15 cellular contexts compared by ENCODE assay signal in genomic region chr16:78607022-78607421, GRCh38.
DNase-seq lines count a peak whose midpoint lies in the region; ATAC-seq, FAIRE-seq and TF ChIP-seq lines count a peak whose summit lies in the region.
"Had no signal": no experiment of that assay in that cellular context is flagged by ENCODE, and none has a peak within 500 bp of the region (broad histone marks: within the 10 kb centered on the region; RNA-seq: fewer than 3 reads in every experiment).

No MANE protein-coding gene starts in this region.

- peaks cover 60% of the 10 kb centered on the region for H3K4me1 Mint-ChIP-seq in GM23338
- peaks cover 68% of the 10 kb centered on the region for H3K4me1 Mint-ChIP-seq in neural crest cell

- CTCF ChIA-PET in H1 (lab: Charles Lee; ENCODE audit: partially characterized antibody): no interaction called here

- FAIRE-seq in H1 (lab: Jason Lieb, UNC): no peak
- FAIRE-seq: GM12892, H54 had no signal

- no peak overlapping the region for H2BK12ac ChIP-seq in H1 (ENCODE audit: low read depth, low read length)

- H3K4me1 ChIP-seq in GM23338 (ENCODE audit: insufficient read depth) (peaks cover 50% of the 10 kb centered on the region), H1 (replicated peaks in 1 of 4; ENCODE audit: control insufficient read depth in 3 of 4, insufficient read depth in 4 of 4, low read length in 3 of 4) (peaks cover 6 to 18% (median 12%) of the 10 kb centered on the region in 4 experiments; a peak in 5 of 7 replicates), stomach smooth muscle (ENCODE audit: control insufficient read depth, insufficient read depth, low read length) (peaks cover 10% of the 10 kb centered on the region)

- no peak overlapping the region for H3K23ac ChIP-seq in H1 (ENCODE audit: insufficient read length)

- intact Hi-C loops in Right ventricle myocardium superior (cut with DNase I): no loop called here

- POLR2A ChIA-PET in H1 (lab: Charles Lee; ENCODE audit: partially characterized antibody): no interaction called here

- no peak for TF ChIP-seq POLR2A in H1 (IDR thresholded peaks at IDR 0.05; ENCODE audit: control extremely low read depth in 1 of 2, low read depth in 2 of 2, low read length in 2 of 2)

- no peak overlapping the region for H3K56ac ChIP-seq in H1 (replicated peaks; ENCODE audit: insufficient read length, low read depth, low read length)

- H3K4me3 ChIP-seq in GM23338: peak overlapping the region; percentile 18; the same call in 1 of the 2 replicates
- peak overlapping the region in 1 of 4 experiments; percentile 34; a peak in 1 of 8 replicates for H3K4me3 ChIP-seq in H1 (ENCODE audit: extremely low read depth in 1 of 4, insufficient read depth in 2 of 4, low read depth in 3 of 4, low read length in 4 of 4)
- no peak overlapping the region for H3K4me3 ChIP-seq in stomach smooth muscle (ENCODE audit: low read length in 2 of 2)
- H3K4me3 ChIP-seq: MG63 had no signal

- H3K79me1 ChIP-seq in H1 (ENCODE audit: low read depth, low read length): no peaks in the 10 kb centered on the region

- TF ChIP-seq CTCF in GM23338 (conservative IDR thresholded peaks at IDR 0.05; ENCODE audit: low read depth in 2 of 2) (no peak), H1 (IDR thresholded peaks at IDR 0.05; ENCODE audit: control extremely low read depth in 1 of 3, insufficient read depth in 1 of 3, low read depth in 1 of 3, low read length in 3 of 3) (no peak), neural crest cell (conservative IDR thresholded peaks at IDR 0.05) (no peak)

- no peak overlapping the region for H4K91ac ChIP-seq in H1 (replicated peaks; ENCODE audit: insufficient read length, low read length)

- H3K36me3 Mint-ChIP-seq in GM23338 (ENCODE audit: low read depth) (no peaks in the 10 kb centered on the region), neural crest cell (ENCODE audit: low read depth) (no peaks in the 10 kb centered on the region)

- H3K27me3 Mint-ChIP-seq in GM23338 (ENCODE audit: insufficient read depth, low read depth, poor library complexity) (no peaks in the 10 kb centered on the region), neural crest cell (ENCODE audit: low read depth) (peaks cover 2% of the 10 kb centered on the region)

- 0 out of 2 replicates have a peak overlapping the region, but pooled peaks have one; percentile 72 for H2BK20ac ChIP-seq in H1 (ENCODE audit: low read length)

- peak overlapping the region; percentile 41 for H3K4ac ChIP-seq in H1 (replicated peaks; ENCODE audit: insufficient read length, low read depth, low read length)

- no peak overlapping the region for H4K8ac ChIP-seq in H1 (ENCODE audit: extremely low read depth, insufficient read depth, low read length)

- H2BK120ac ChIP-seq in H1 (replicated peaks; ENCODE audit: low read depth, low read length): peak overlapping the region; percentile 51

- H3K9ac ChIP-seq in H1 (replicated peaks in 1 of 4; ENCODE audit: extremely low read depth in 1 of 4, low read depth in 3 of 4, low read length in 3 of 4) (no peak overlapping the region), stomach smooth muscle (ENCODE audit: low read length in 2 of 2) (no peak overlapping the region)

- H2BK5ac ChIP-seq in H1 (ENCODE audit: low read depth, low read length): no peak overlapping the region; the same call in 1 of the 2 replicates

- 96% methylated on average over 5 of the region's 5 CpGs; no CpG with 5 or more reads in 1 of the 2 experiments for WGBS in H1 (ENCODE audit: extremely low coverage in 1 of 2, insufficient coverage in 1 of 2, insufficient read length in 1 of 2, insufficient replicate concordance in 2 of 2, low coverage in 1 of 2, low lambda C conversion rate in 2 of 2, missing lambda C conversion rate in 1 of 2), 2 experiments

- H3K9me3 ChIP-seq in H1 (ENCODE audit: insufficient read depth in 2 of 2, low read depth in 1 of 2, low read length in 1 of 2) (no peaks in the 10 kb centered on the region), stomach smooth muscle (ENCODE audit: control insufficient read depth in 2 of 2, low read length in 2 of 2) (no peaks in the 10 kb centered on the region)
- H3K9me3 ChIP-seq: MG63 had no signal

- H4K20me1 ChIP-seq in GM23338 (replicated peaks; ENCODE audit: insufficient read depth) (no peaks in the 10 kb centered on the region), H1 (replicated peaks in 1 of 2; ENCODE audit: control insufficient read depth in 1 of 2, insufficient read depth in 2 of 2, low read length in 2 of 2) (no peaks in the 10 kb centered on the region)

- H3K9me2 ChIP-seq in GM23338 (ENCODE audit: insufficient read depth): 0 out of 2 replicates have a peak, but pooled peaks cover 2% of the 10 kb centered on the region

- no peaks in the 10 kb centered on the region; the same call in 2 of the 3 replicates for H3K9me3 Mint-ChIP-seq in GM23338
- peaks cover 5% of the 10 kb centered on the region for H3K9me3 Mint-ChIP-seq in neural crest cell

- DNase-seq in GM23338 (ENCODE audit: low spot score) (no peak), H1 (ENCODE audit: low read depth in 1 of 2, low spot score in 2 of 2) (no peak), neural crest cell (ENCODE audit: low read depth, low spot score) (no peak), DMS53 treated with DMSO at 0.1 percent for 48 hours (lab: John Stamatoyannopoulos, UW; ENCODE audit: unreplicated experiment) (no peak), KG1 (lab: John Stamatoyannopoulos, UW) (no peak), Right ventricle myocardium superior (no peak)
- DNase-seq: GF-D8, MG63, NCI-H1694, NCI-H226, NCI-H524 treated with DMSO at 0.1 percent for 48 hours had no signal

- no peak overlapping the region for H2BK15ac ChIP-seq in H1 (ENCODE audit: low read length)

- no peak overlapping the region for H3K14ac ChIP-seq in H1 (ENCODE audit: insufficient read length)

- H4K5ac ChIP-seq in H1 (ENCODE audit: insufficient read length, low read depth, low read length): no peak overlapping the region

- no peak overlapping the region for H3K18ac ChIP-seq in H1 (ENCODE audit: extremely low read depth, low read length)

- H3K23me2 ChIP-seq in H1 (ENCODE audit: low read depth, low read length): no peaks in the 10 kb centered on the region; the same call in 1 of the 2 replicates

- ATAC-seq in GM23338 (no peak), Right ventricle myocardium superior (ENCODE audit: poor library complexity) (no peak)
- ATAC-seq: Panc1 had no signal

- H3F3A ChIP-seq in GM23338 (replicated peaks; ENCODE audit: low read depth): no peaks in the 10 kb centered on the region

- no peak overlapping the region for H3K27ac ChIP-seq in GM23338 (ENCODE audit: low read depth)
- H3K27ac ChIP-seq in H1 (ENCODE audit: low read depth, low read length): no peak overlapping the region
- peak overlapping the region; percentile 76 for H3K27ac ChIP-seq in stomach smooth muscle (ENCODE audit: low read length)

- H3K27ac Mint-ChIP-seq in GM23338: no peak overlapping the region
- H3K27ac Mint-ChIP-seq in neural crest cell (ENCODE audit: unreplicated experiment): no peak overlapping the region

- no peaks in the 10 kb centered on the region for H3K79me2 ChIP-seq in GM23338 (replicated peaks; ENCODE audit: insufficient read depth)
- H3K79me2 ChIP-seq in H1 (ENCODE audit: control insufficient read depth in 1 of 2, insufficient read depth in 2 of 2, low read length in 2 of 2): no peaks in the 10 kb centered on the region

- peak overlapping the region; percentile 54 for H3K4me2 ChIP-seq in GM23338
- H3K4me2 ChIP-seq in H1 (ENCODE audit: insufficient read depth in 1 of 2, low read depth in 2 of 2, low read length in 2 of 2): peak overlapping the region; percentile 28 to 58

- H3K4me3 Mint-ChIP-seq in GM23338 (no peak overlapping the region), neural crest cell (peak overlapping the region; percentile 76)

- H2AFZ ChIP-seq in GM23338 (no peak overlapping the region), H1 (ENCODE audit: low read length) (no peak overlapping the region)

- H2AK5ac ChIP-seq in H1 (ENCODE audit: low read depth, low read length): no peak overlapping the region

- H3K27me3 ChIP-seq in GM23338 (ENCODE audit: insufficient read depth) (no peaks in the 10 kb centered on the region), H1 (replicated peaks in 1 of 4; ENCODE audit: control insufficient read depth in 3 of 4, extremely low read depth in 1 of 4, insufficient read depth in 3 of 4, low read length in 3 of 4) (no peaks in the 10 kb centered on the region), stomach smooth muscle (ENCODE audit: control insufficient read depth in 1 of 2, insufficient read depth in 2 of 2, low read length in 2 of 2) (no peaks in the 10 kb centered on the region)
- H3K27me3 ChIP-seq: MG63 had no signal

- TF ChIP-seq RAD21 in H1 (IDR thresholded peaks at IDR 0.05 in 1 of 2, conservative IDR thresholded peaks at IDR 0.05 in 1 of 2; ENCODE audit: low read depth in 2 of 2, low read length in 2 of 2): no peak

- TF ChIP-seq EP300 in H1 (IDR thresholded peaks at IDR 0.05; ENCODE audit: borderline replicate concordance in 1 of 2, low read depth in 2 of 2, low read length in 2 of 2): no peak

- no peaks in the 10 kb centered on the region for H3K36me3 ChIP-seq in GM23338 (ENCODE audit: insufficient read depth)
- no peaks in the 10 kb centered on the region for H3K36me3 ChIP-seq in H1 (ENCODE audit: control insufficient read depth in 2 of 4, insufficient read depth in 4 of 4, low read length in 3 of 4)
- no peaks in the 10 kb centered on the region for H3K36me3 ChIP-seq in stomach smooth muscle (ENCODE audit: control insufficient read depth in 2 of 2, insufficient read depth in 2 of 2, low read length in 2 of 2)
- H3K36me3 ChIP-seq: MG63 had no signal

TF ChIP-seq in GM23338, 12 proteins besides CTCF, POLR2A, EP300 and RAD21 (continues in another document):
- TF ChIP-seq ZNF114 (CRISPR knock-in tag; IDR thresholded peaks at IDR 0.05) (no peak), STAT1 (IDR thresholded peaks at IDR 0.05; ENCODE audit: unreplicated experiment) (no peak)

TF ChIP-seq in H1, 55 proteins besides CTCF, POLR2A, EP300 and RAD21 (continues in another document):
- no peak for TF ChIP-seq BCL11A (IDR thresholded peaks at IDR 0.05; ENCODE audit: low read depth in 2 of 2, low read length in 2 of 2)
- no peak for TF ChIP-seq PHF8 (conservative IDR thresholded peaks at IDR 0.05; ENCODE audit: low read depth, low read length)
- no peak for TF ChIP-seq ATF2 (IDR thresholded peaks at IDR 0.05; ENCODE audit: low read length)
- no peak for TF ChIP-seq SP2 (IDR thresholded peaks at IDR 0.05; ENCODE audit: low read length)
- TF ChIP-seq SIX5 (IDR thresholded peaks at IDR 0.05; ENCODE audit: low read depth, low read length): no peak
- TF ChIP-seq SIRT6 (IDR thresholded peaks at IDR 0.05; ENCODE audit: low read length): no peak
